ENCODE assay signal across 8 cellular contexts in genomic region chr4:45453258-45453841, GRCh38.
DNase-seq lines count a peak whose midpoint lies in the region; ATAC-seq and TF ChIP-seq lines count a peak whose summit lies in the region.

No MANE protein-coding gene starts in this region.

- no peak overlapping the region for H3K4me2 ChIP-seq in parathyroid adenoma (ENCODE audit: low read length)

- DNase-seq in D341Med (ENCODE audit: low spot score) (peak; percentile 65), NCI-H524 treated with DMSO at 0.1 percent for 48 hours (lab: John Stamatoyannopoulos, UW) (peak; percentile 21), dorsolateral prefrontal cortex (no peak), gastrocnemius medialis (no peak), aorta (no peak), NCI-H128 (lab: John Stamatoyannopoulos, UW; ENCODE audit: unreplicated experiment) (no peak)

- in situ Hi-C loops in gastrocnemius medialis (cut with MboI; ENCODE audit: low sequenced_read_pairs in 4 of 4) = no loop called here

- TF ChIP-seq CTCF in dorsolateral prefrontal cortex (IDR thresholded peaks at IDR 0.05 in 54 of 56, conservative IDR thresholded peaks at IDR 0.05 in 2 of 56; ENCODE audit: low read depth in 1 of 56, partially characterized antibody in 56 of 56) (peak in 55 of 56 donors; percentile 18 to 71 (median 53)), parathyroid adenoma (IDR thresholded peaks at IDR 0.05) (peak; percentile 11), gastrocnemius medialis (IDR thresholded peaks at IDR 0.05 in 4 of 5, conservative IDR thresholded peaks at IDR 0.05 in 1 of 5) (no peak)

- WGBS in aorta, 2 donors = 31% methylated on average over 5 of the region's 5 CpGs

- H2AFZ ChIP-seq in parathyroid adenoma = no peak overlapping the region

- H3K9me3 ChIP-seq in parathyroid adenoma (ENCODE audit: control insufficient read depth, low read length) (no peaks in the 10 kb centered on the region), gastrocnemius medialis (no peaks in the 10 kb centered on the region), aorta (ENCODE audit: control insufficient read depth, low read length) (no peaks in the 10 kb centered on the region)

- H3K4me3 ChIP-seq in dorsolateral prefrontal cortex (no peak overlapping the region), parathyroid adenoma (ENCODE audit: low read depth, low read length) (no peak overlapping the region), gastrocnemius medialis (no peak overlapping the region), aorta (ENCODE audit: low read length in 2 of 2) (no peak overlapping the region)

- peak; percentile 66 for ATAC-seq in HG02588 (IDR thresholded peaks at IDR 0.05; ENCODE audit: unreplicated experiment)
- no peak for ATAC-seq in gastrocnemius medialis
- no peak for ATAC-seq in aorta (ENCODE audit: low FRiP score)

- H3K79me2 ChIP-seq in parathyroid adenoma = no peaks in the 10 kb centered on the region

- H3K4me1 ChIP-seq in parathyroid adenoma = no peaks in the 10 kb centered on the region
- H3K4me1 ChIP-seq in gastrocnemius medialis = no peaks in the 10 kb centered on the region
- no peaks in the 10 kb centered on the region for H3K4me1 ChIP-seq in aorta (ENCODE audit: control insufficient read depth in 1 of 2, insufficient read depth in 2 of 2, low read length in 2 of 2)

- H3K27me3 ChIP-seq in dorsolateral prefrontal cortex = no peaks in the 10 kb centered on the region
- no peaks in the 10 kb centered on the region for H3K27me3 ChIP-seq in parathyroid adenoma (ENCODE audit: control insufficient read depth, insufficient read depth, low read length)
- H3K27me3 ChIP-seq in gastrocnemius medialis = no peaks in the 10 kb centered on the region
- H3K27me3 ChIP-seq in aorta (ENCODE audit: control insufficient read depth in 1 of 2, insufficient read depth in 2 of 2, low read length in 1 of 2) = no peaks in the 10 kb centered on the region

- no peak overlapping the region for H3K9ac ChIP-seq in parathyroid adenoma

- intact Hi-C loops in dorsolateral prefrontal cortex (cut with DNase I) (no loop called here), gastrocnemius medialis (cut with DNase I; ENCODE audit: low total_unique reads) (no loop called here), aorta (cut with DNase I) (no loop called here)

- H3K27ac ChIP-seq in dorsolateral prefrontal cortex = no peak overlapping the region
- H3K27ac ChIP-seq in parathyroid adenoma = no peak overlapping the region
- no peak overlapping the region for H3K27ac ChIP-seq in gastrocnemius medialis
- no peak overlapping the region for H3K27ac ChIP-seq in aorta (ENCODE audit: low read depth in 1 of 2, low read length in 2 of 2)

- no peak for TF ChIP-seq POLR2A in gastrocnemius medialis (IDR thresholded peaks at IDR 0.05)

- H3K36me3 ChIP-seq in parathyroid adenoma (ENCODE audit: control insufficient read depth, insufficient read depth, low read length) (no peaks in the 10 kb centered on the region), gastrocnemius medialis (no peaks in the 10 kb centered on the region), aorta (ENCODE audit: control insufficient read depth in 1 of 2, insufficient read depth in 2 of 2, low read length in 1 of 2) (no peaks in the 10 kb centered on the region)

Comparison
In these comparisons a context has a peak if more than half of its experiments do, and no peak if none do; other contexts are left out.
1. DNase-seq: peak in D341Med (single experiment) and NCI-H524 treated with DMSO at 0.1 percent for 48 hours (single experiment); none in dorsolateral prefrontal cortex (0 of 10), gastrocnemius medialis (0 of 2), aorta (0 of 2) and NCI-H128 (single experiment).
2. CTCF ChIP-seq: peak in dorsolateral prefrontal cortex (55 of 56) and parathyroid adenoma (single experiment); none in gastrocnemius medialis (0 of 5).